In the genomic region with DNA sequence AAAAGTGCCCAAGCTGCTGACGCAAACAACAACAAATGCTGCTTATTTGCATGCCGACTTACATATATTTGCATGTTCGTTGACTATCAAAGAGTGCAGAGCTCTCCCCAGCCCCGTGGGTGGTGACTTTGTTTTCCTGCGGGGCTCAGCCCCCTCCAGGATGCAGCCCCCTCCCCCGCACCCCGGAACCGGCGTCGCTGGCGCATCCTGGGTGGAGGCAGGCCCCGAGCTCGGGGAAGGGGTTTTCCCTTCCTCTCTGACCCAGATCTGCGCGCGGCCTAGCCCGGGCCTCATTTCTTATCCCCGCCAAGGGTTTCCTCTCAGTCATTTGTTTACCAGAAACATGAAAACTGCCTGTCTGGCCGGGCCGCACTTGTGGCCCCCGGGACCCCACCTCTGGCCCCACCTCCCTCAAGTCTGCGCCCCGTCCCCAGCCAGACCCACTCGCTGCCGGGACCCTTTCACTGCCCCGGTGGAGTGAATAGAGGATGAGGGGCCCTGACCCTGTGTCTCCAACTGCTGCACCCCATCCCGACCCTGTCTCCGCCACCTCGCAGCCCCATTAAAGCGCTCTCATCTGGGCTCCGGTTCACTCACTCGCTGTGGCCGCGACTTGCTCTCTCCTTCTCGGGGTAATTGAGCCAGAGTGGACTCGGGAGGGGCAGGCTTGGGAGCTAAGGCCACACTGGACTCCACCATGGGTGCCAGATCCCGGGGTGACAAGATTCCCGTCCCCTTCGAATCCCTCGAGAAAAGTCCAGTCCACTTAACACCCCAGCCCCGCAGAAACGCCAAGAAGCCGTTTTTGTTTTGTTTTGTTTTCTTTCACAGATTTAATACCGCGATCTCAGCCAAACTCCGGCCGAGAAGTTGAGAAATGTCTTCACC, we compare ENCODE assay signal across 8 cellular contexts. TPM values are rescaled to one million over a fixed set of nuclear protein-coding genes. Genes with fewer than 3 reads are reported as not detected.
DNase-seq lines count a peak whose midpoint lies in the region; ATAC-seq lines count a peak whose summit lies in the region.

No MANE protein-coding gene starts in this region.

- H3K27me3 ChIP-seq in subcutaneous abdominal adipose tissue (ENCODE audit: control insufficient read depth in 5 of 5, insufficient read depth in 4 of 5, low read length in 5 of 5) = peaks cover 0 to 9% (median 7%) of the 10 kb centered on the region in 5 donors

- H3K4me3 Mint-ChIP-seq in naive thymus-derived CD8-positive, alpha-beta T cell = peak overlapping the region; percentile 76 to 95 (median 91)

- peak; percentile 84 to 87 for ATAC-seq in naive thymus-derived CD8-positive, alpha-beta T cell

- H3K4me1 Mint-ChIP-seq in naive thymus-derived CD8-positive, alpha-beta T cell = peaks cover 33 to 75% (median 53%) of the 10 kb centered on the region in 4 donors

- POLR2A ChIA-PET in naive thymus-derived CD8-positive, alpha-beta T cell (lab: Charles Lee) = interaction anchor here (0.6 to 4.7 kb wide), 15 partner anchors 8 to 244 kb away, joined by 3 to 58 read pairs (median 8); a partner anchor contains a TSS

- H3K4me1 ChIP-seq in subcutaneous abdominal adipose tissue (ENCODE audit: control insufficient read depth in 5 of 5, insufficient read depth in 5 of 5, low read length in 5 of 5) = peaks cover 0 to 33% (median 27%) of the 10 kb centered on the region in 5 donors

- H3K9me3 Mint-ChIP-seq in naive thymus-derived CD8-positive, alpha-beta T cell = no peaks in the 10 kb centered on the region

- peaks cover 1 to 20% (median 9%) of the 10 kb centered on the region in 5 donors for H3K27me3 Mint-ChIP-seq in naive thymus-derived CD8-positive, alpha-beta T cell

- peak; percentile 90 to 96 (median 92) for DNase-seq in T-helper 1 cell
- peak; percentile 85 for DNase-seq in activated gamma-delta T cell treated with anti-CD3 and anti-CD28 coated beads, Interleukin-2, amount 50 U/mL, for 16 hours (ENCODE audit: low read depth)
- peak; percentile 73 to 94 (median 90) for DNase-seq in naive thymus-derived CD8-positive, alpha-beta T cell
- no peak for DNase-seq in NCI-H1092 treated with DMSO at 0.1 percent for 48 hours (lab: John Stamatoyannopoulos, UW)
- DNase-seq in islet precursor cell = no peak
- DNase-seq in DMS153 (lab: John Stamatoyannopoulos, UW) = no peak
- DNase-seq in NCI-H187 (lab: John Stamatoyannopoulos, UW) = no peak

- peak overlapping the region in 3 of 5 donors; percentile 53 to 81 (median 71) for H3K9ac ChIP-seq in subcutaneous abdominal adipose tissue (ENCODE audit: low read length in 5 of 5)

- H3K27ac Mint-ChIP-seq in naive thymus-derived CD8-positive, alpha-beta T cell = peak overlapping the region; percentile 93 to 99 (median 98)

- H3K36me3 Mint-ChIP-seq in naive thymus-derived CD8-positive, alpha-beta T cell = peaks cover 0 to 42% (median 12%) of the 10 kb centered on the region in 3 donors

- H3K4me3 ChIP-seq in subcutaneous abdominal adipose tissue (ENCODE audit: low read depth in 1 of 5, low read length in 5 of 5) = peak overlapping the region; percentile 40 to 67 (median 58)

- peak overlapping the region; percentile 46 for H3K27ac ChIP-seq in subcutaneous abdominal adipose tissue (ENCODE audit: low read depth, low read length)

- no peaks in the 10 kb centered on the region for H3K9me3 ChIP-seq in subcutaneous abdominal adipose tissue (ENCODE audit: control insufficient read depth in 5 of 5, low read length in 5 of 5)

- peaks cover 0 to 38% (median 23%) of the 10 kb centered on the region in 5 donors for H3K36me3 ChIP-seq in subcutaneous abdominal adipose tissue (ENCODE audit: control insufficient read depth in 5 of 5, insufficient read depth in 5 of 5, low read length in 5 of 5)

RNA-seq across cellular contexts. Expression of a gene that starts 5.4 kb away (rescaled TPM):
- total RNA-seq in naive thymus-derived CD8-positive, alpha-beta T cell = 100 to 1,000 TPM; 378 to 381 TPM
- polyA plus RNA-seq in naive thymus-derived CD8-positive, alpha-beta T cell = 10 to 100 TPM in 2 of 3 donors, 1 to 10 TPM in 1; 7.2 to 28.7 (median 10.6) TPM

RNA-seq across cellular contexts. Expression of a gene that starts 30.9 kb away (rescaled TPM):
- total RNA-seq in naive thymus-derived CD8-positive, alpha-beta T cell = 1 to 10 TPM; 6.3 to 7.0 TPM
- polyA plus RNA-seq in naive thymus-derived CD8-positive, alpha-beta T cell = 1 to 10 TPM in 1 of 3 donors, under 1 TPM in 2; 0.57 to 1.4 (median 0.59) TPM

RNA-seq across cellular contexts. Expression of a gene that starts 36.0 kb away (rescaled TPM):
- total RNA-seq in naive thymus-derived CD8-positive, alpha-beta T cell = 1 to 10 TPM; 2.3 to 2.4 TPM
- polyA plus RNA-seq in naive thymus-derived CD8-positive, alpha-beta T cell = under 1 TPM; 0.12 to 0.81 (median 0.15) TPM

RNA-seq across cellular contexts. Expression of a gene that starts 40.9 kb away (rescaled TPM):
- total RNA-seq in naive thymus-derived CD8-positive, alpha-beta T cell = not detected
- polyA plus RNA-seq in naive thymus-derived CD8-positive, alpha-beta T cell = not detected

Comparison
In these comparisons a context has a peak if more than half of its experiments do, and no peak if none do; other contexts are left out.
1. DNase-seq: peak in T-helper 1 cell (5 of 5), activated gamma-delta T cell treated with anti-CD3 and anti-CD28 coated beads, Interleukin-2, amount 50 U/mL, for 16 hours (single experiment) and naive thymus-derived CD8-positive, alpha-beta T cell (10 of 10); none in NCI-H1092 treated with DMSO at 0.1 percent for 48 hours (single experiment), islet precursor cell (single experiment), DMS153 (single experiment) and NCI-H187 (0 of 2).